1 cellular context compared by ENCODE assay signal in genomic region chr15:77589839-77590238, GRCh38.
TF ChIP-seq lines count a peak whose summit lies in the region.

No MANE protein-coding gene starts in this region.

TF ChIP-seq in HepG2, 621 proteins besides CTCF, POLR2A, EP300 and RAD21:
- TF ChIP-seq SOX6 (IDR thresholded peaks at IDR 0.05) (no peak), SOX6 (CRISPR knock-in tag; IDR thresholded peaks at IDR 0.05) (peak; percentile 62), ZNF441 (CRISPR knock-in tag; IDR thresholded peaks at IDR 0.05; ENCODE audit: borderline replicate concordance) (no peak), KDM1A (CRISPR knock-in tag; IDR thresholded peaks at IDR 0.05) (no peak), ARID5B (CRISPR knock-in tag; IDR thresholded peaks at IDR 0.05) (peak; percentile 39; the same call in 1 of the 2 replicates), SOX5 (CRISPR knock-in tag; IDR thresholded peaks at IDR 0.05; ENCODE audit: borderline replicate concordance) (peak; percentile 64; the same call in 1 of the 2 replicates), ARNTL (CRISPR knock-in tag; IDR thresholded peaks at IDR 0.05) (no peak), ZMYM4 (CRISPR knock-in tag; IDR thresholded peaks at IDR 0.05) (peak; percentile 36; the same call in 1 of the 2 replicates), GTF2F1 (IDR thresholded peaks at IDR 0.05; ENCODE audit: low read length) (no peak), ZNF354B (CRISPR knock-in tag; IDR thresholded peaks at IDR 0.05) (no peak), ZFX (CRISPR knock-in tag; IDR thresholded peaks at IDR 0.05; ENCODE audit: low read depth) (peak; percentile 69), ZNF121 (CRISPR knock-in tag; IDR thresholded peaks at IDR 0.05) (0 out of 2 replicates have a peak, but pooled peaks have one; percentile 20), GATAD2A (CRISPR knock-in tag; IDR thresholded peaks at IDR 0.05) (peak; percentile 60), PITX1 (CRISPR knock-in tag; IDR thresholded peaks at IDR 0.05) (0 out of 2 replicates have a peak, but pooled peaks have one; percentile 29), RXRA (CRISPR knock-in tag; IDR thresholded peaks at IDR 0.05) (0 out of 2 replicates have a peak, but pooled peaks have one; percentile 50), HMG20A (CRISPR knock-in tag; IDR thresholded peaks at IDR 0.05; ENCODE audit: borderline replicate concordance) (peak; percentile 42; the same call in 1 of the 2 replicates), ZBTB7B (CRISPR knock-in tag; IDR thresholded peaks at IDR 0.05) (peak; percentile 48; the same call in 1 of the 2 replicates), FOXA3 (CRISPR knock-in tag; IDR thresholded peaks at IDR 0.05) (peak; percentile 36), ZNF331 (CRISPR knock-in tag; IDR thresholded peaks at IDR 0.05) (peak; percentile 58; the same call in 1 of the 2 replicates), ZSCAN21 (CRISPR knock-in tag; IDR thresholded peaks at IDR 0.05; ENCODE audit: borderline replicate concordance) (0 out of 2 replicates have a peak, but pooled peaks have one; percentile 37), ZNF687 (CRISPR knock-in tag; IDR thresholded peaks at IDR 0.05) (peak; percentile 32; the same call in 1 of the 2 replicates), ZSCAN22 (CRISPR knock-in tag; IDR thresholded peaks at IDR 0.05) (no peak), ATF3 (CRISPR knock-in tag; IDR thresholded peaks at IDR 0.05) (no peak), GFI1 (CRISPR knock-in tag; IDR thresholded peaks at IDR 0.05; ENCODE audit: borderline replicate concordance) (peak; percentile 92), KAT8 (CRISPR knock-in tag; IDR thresholded peaks at IDR 0.05) (0 out of 2 replicates have a peak, but pooled peaks have one; percentile 33), NCOA2 (CRISPR knock-in tag; IDR thresholded peaks at IDR 0.05) (0 out of 2 replicates have a peak, but pooled peaks have one; percentile 18), SOX13 (IDR thresholded peaks at IDR 0.05) (no peak), SOX13 (CRISPR knock-in tag; conservative IDR thresholded peaks at IDR 0.05 in 1 of 2, IDR thresholded peaks at IDR 0.05 in 1 of 2) (peak in 1 of 2 experiments; percentile 76; a peak in 2 of 4 replicates), HNRNPLL (IDR thresholded peaks at IDR 0.05; ENCODE audit: low read depth, low read length, poor library complexity, severe bottlenecking) (no peak), BORCS8-MEF2B (CRISPR knock-in tag; IDR thresholded peaks at IDR 0.05) (0 out of 2 replicates have a peak, but pooled peaks have one; percentile 23), HCFC1 (IDR thresholded peaks at IDR 0.05; ENCODE audit: low read depth, low read length) (no peak), PHF21A (CRISPR knock-in tag; IDR thresholded peaks at IDR 0.05) (peak; percentile 24; the same call in 1 of the 2 replicates), FOXA1 (IDR thresholded peaks at IDR 0.05) (no peak), FOXA1 (CRISPR knock-in tag; IDR thresholded peaks at IDR 0.05) (0 out of 2 replicates have a peak, but pooled peaks have one; percentile 22), HNF4A (CRISPR knock-in tag; IDR thresholded peaks at IDR 0.05) (0 out of 2 replicates have a peak, but pooled peaks have one; percentile 21), CBX1 (IDR thresholded peaks at IDR 0.05; ENCODE audit: low read depth) (no peak), ZNF615 (CRISPR knock-in tag; IDR thresholded peaks at IDR 0.05; ENCODE audit: borderline replicate concordance) (no peak), ZNF740 (CRISPR knock-in tag; IDR thresholded peaks at IDR 0.05) (0 out of 2 replicates have a peak, but pooled peaks have one; percentile 42), ZFY (CRISPR knock-in tag; IDR thresholded peaks at IDR 0.05) (peak; percentile 52; the same call in 1 of the 2 replicates), HNRNPL (IDR thresholded peaks at IDR 0.05; ENCODE audit: low read depth, low read length) (peak; percentile 84), POLR2G (IDR thresholded peaks at IDR 0.05; ENCODE audit: low read depth, low read length) (no peak), BATF2 (CRISPR knock-in tag; IDR thresholded peaks at IDR 0.05) (no peak)
- TF ChIP-seq, protein P1, sequence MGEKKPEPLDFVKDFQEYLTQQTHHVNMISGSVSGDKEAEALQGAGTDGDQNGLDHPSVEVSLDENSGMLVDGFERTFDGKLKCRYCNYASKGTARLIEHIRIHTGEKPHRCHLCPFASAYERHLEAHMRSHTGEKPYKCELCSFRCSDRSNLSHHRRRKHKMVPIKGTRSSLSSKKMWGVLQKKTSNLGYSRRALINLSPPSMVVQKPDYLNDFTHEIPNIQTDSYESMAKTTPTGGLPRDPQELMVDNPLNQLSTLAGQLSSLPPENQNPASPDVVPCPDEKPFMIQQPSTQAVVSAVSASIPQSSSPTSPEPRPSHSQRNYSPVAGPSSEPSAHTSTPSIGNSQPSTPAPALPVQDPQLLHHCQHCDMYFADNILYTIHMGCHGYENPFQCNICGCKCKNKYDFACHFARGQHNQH (CRISPR knock-in tag; IDR thresholded peaks at IDR 0.05): peak; percentile 32; the same call in 1 of the 2 replicates
- TF ChIP-seq, protein P2, sequence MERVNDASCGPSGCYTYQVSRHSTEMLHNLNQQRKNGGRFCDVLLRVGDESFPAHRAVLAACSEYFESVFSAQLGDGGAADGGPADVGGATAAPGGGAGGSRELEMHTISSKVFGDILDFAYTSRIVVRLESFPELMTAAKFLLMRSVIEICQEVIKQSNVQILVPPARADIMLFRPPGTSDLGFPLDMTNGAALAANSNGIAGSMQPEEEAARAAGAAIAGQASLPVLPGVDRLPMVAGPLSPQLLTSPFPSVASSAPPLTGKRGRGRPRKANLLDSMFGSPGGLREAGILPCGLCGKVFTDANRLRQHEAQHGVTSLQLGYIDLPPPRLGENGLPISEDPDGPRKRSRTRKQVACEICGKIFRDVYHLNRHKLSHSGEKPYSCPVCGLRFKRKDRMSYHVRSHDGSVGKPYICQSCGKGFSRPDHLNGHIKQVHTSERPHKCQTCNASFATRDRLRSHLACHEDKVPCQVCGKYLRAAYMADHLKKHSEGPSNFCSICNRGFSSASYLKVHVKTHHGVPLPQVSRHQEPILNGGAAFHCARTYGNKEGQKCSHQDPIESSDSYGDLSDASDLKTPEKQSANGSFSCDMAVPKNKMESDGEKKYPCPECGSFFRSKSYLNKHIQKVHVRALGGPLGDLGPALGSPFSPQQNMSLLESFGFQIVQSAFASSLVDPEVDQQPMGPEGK (CRISPR knock-in tag; IDR thresholded peaks at IDR 0.05): peak; percentile 72; the same call in 1 of the 2 replicates
- TF ChIP-seq, protein P3, sequence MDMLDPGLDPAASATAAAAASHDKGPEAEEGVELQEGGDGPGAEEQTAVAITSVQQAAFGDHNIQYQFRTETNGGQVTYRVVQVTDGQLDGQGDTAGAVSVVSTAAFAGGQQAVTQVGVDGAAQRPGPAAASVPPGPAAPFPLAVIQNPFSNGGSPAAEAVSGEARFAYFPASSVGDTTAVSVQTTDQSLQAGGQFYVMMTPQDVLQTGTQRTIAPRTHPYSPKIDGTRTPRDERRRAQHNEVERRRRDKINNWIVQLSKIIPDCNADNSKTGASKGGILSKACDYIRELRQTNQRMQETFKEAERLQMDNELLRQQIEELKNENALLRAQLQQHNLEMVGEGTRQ (IDR thresholded peaks at IDR 0.05; ENCODE audit: low read depth, low read length): no peak
- TF ChIP-seq, protein P3 (CRISPR knock-in tag; IDR thresholded peaks at IDR 0.05; ENCODE audit: borderline replicate concordance): no peak
- TF ChIP-seq, protein P4, sequence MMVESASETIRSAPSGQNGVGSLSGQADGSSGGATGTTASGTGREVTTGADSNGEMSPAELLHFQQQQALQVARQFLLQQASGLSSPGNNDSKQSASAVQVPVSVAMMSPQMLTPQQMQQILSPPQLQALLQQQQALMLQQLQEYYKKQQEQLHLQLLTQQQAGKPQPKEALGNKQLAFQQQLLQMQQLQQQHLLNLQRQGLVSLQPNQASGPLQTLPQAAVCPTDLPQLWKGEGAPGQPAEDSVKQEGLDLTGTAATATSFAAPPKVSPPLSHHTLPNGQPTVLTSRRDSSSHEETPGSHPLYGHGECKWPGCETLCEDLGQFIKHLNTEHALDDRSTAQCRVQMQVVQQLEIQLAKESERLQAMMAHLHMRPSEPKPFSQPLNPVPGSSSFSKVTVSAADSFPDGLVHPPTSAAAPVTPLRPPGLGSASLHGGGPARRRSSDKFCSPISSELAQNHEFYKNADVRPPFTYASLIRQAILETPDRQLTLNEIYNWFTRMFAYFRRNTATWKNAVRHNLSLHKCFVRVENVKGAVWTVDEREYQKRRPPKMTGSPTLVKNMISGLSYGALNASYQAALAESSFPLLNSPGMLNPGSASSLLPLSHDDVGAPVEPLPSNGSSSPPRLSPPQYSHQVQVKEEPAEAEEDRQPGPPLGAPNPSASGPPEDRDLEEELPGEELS (CRISPR knock-in tag; IDR thresholded peaks at IDR 0.05): peak; percentile 38; the same call in 1 of the 2 replicates
